12 cellular contexts compared by ENCODE assay signal in the genomic region with DNA sequence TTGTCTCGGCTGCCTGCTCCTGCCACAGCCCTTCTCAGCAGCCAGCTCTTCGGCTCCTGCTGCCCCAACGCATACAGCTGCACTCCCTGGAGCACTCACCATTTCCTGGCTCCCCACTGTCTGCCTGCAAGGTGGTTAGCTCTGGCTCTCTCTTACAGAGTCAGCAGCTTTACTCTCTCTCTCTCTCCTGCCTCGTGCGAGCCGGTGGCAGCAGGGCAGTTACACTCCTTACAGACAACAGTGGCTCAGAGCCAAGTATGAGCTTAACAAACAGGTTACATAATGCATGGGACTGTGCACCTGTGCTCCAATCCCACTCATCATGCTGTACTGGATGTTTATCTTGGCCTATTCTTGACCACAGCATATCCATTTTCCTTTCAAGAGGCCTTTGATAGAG. TPM values are rescaled to one million over a fixed set of nuclear protein-coding genes. Genes with fewer than 3 reads are reported as not detected.
DNase-seq lines count a peak whose midpoint lies in the region; ATAC-seq and TF ChIP-seq lines count a peak whose summit lies in the region.
"Had no signal": no experiment of that assay in that cellular context is flagged by ENCODE, and none has a peak within 500 bp of the region (broad histone marks: within the 10 kb centered on the region; RNA-seq: fewer than 3 reads in every experiment).

No MANE protein-coding gene starts in this region.

- CTCF ChIA-PET in MCF 10A (lab: Yijun Ruan, JAX): interaction anchor here (0.8 to 1.0 kb wide), 2 partner anchors 54 to 567 kb away, joined by 3 to 4 read pairs; no protein-coding TSS in a partner anchor

- POLR2A ChIA-PET in MCF 10A (lab: Yijun Ruan, JAX): interaction anchor here (1.2 kb wide), 1 partner anchor 49 kb away, joined by 5 read pairs; no protein-coding TSS in a partner anchor

- TF ChIP-seq POLR2A in breast epithelium (IDR thresholded peaks at IDR 0.05): no peak

- H3K4me1 ChIP-seq in breast epithelium (no peaks in the 10 kb centered on the region), aorta (ENCODE audit: control insufficient read depth in 1 of 2, insufficient read depth in 2 of 2, low read length in 2 of 2) (no peaks in the 10 kb centered on the region)
- H3K4me1 ChIP-seq: adrenal gland, thyroid gland had no signal

- no peak overlapping the region for H3K4me3 Mint-ChIP-seq in MCF 10A (ENCODE audit: unreplicated experiment)
- H3K4me3 Mint-ChIP-seq in glutamatergic neuron (ENCODE audit: unreplicated experiment): no peak overlapping the region
- H3K4me3 Mint-ChIP-seq: activated CD4-positive, alpha-beta T cell treated with anti-CD3 and anti-CD28 coated beads, Interleukin-2, amount 10 ng/mL, durations not matched to agents 7 days and 5 days; natural killer cell had no signal

- TF ChIP-seq CTCF in MCF 10A (IDR thresholded peaks at IDR 0.05; ENCODE audit: unreplicated experiment): no peak
- no peak for TF ChIP-seq CTCF in breast epithelium (IDR thresholded peaks at IDR 0.05)
- no peak for TF ChIP-seq CTCF in epithelial cell of esophagus (IDR thresholded peaks at IDR 0.05; ENCODE audit: insufficient read depth, low read depth, low read length, missing control alignments)
- TF ChIP-seq CTCF in glutamatergic neuron (IDR thresholded peaks at IDR 0.05; ENCODE audit: partially characterized antibody, unreplicated experiment): no peak

- H3K36me3 ChIP-seq in breast epithelium (no peaks in the 10 kb centered on the region), aorta (ENCODE audit: control insufficient read depth in 1 of 2, insufficient read depth in 2 of 2, low read length in 1 of 2) (no peaks in the 10 kb centered on the region)
- H3K36me3 ChIP-seq: adrenal gland, thyroid gland had no signal

- DNase-seq in MCF 10A (ENCODE audit: unreplicated experiment) (peak; percentile 80), breast epithelium (ENCODE audit: low spot score in 2 of 2) (no peak), NCI-H69 (lab: John Stamatoyannopoulos, UW) (peak; percentile 92), epithelial cell of esophagus (ENCODE audit: low read depth) (peak; percentile 53), aorta (no peak), glutamatergic neuron (no peak), NOMO-1 treated with dmso at 0.1 percent for 144 hours (lab: John Stamatoyannopoulos, UW; ENCODE audit: unreplicated experiment) (no peak)
- DNase-seq in activated T-cell treated with anti-CD3 and anti-CD28 coated beads, Interleukin-2, amount 50 U/mL, for 48 hours: no peak
- DNase-seq: activated CD4-positive, alpha-beta T cell treated with anti-CD3 and anti-CD28 coated beads, Interleukin-2, amount 10 ng/mL, durations not matched to agents 7 days and 5 days; adrenal gland; natural killer cell had no signal

- H3K27ac Mint-ChIP-seq in MCF 10A (ENCODE audit: low read depth, unreplicated experiment) (no peak overlapping the region), glutamatergic neuron (ENCODE audit: unreplicated experiment) (no peak overlapping the region)
- H3K27ac Mint-ChIP-seq: activated CD4-positive, alpha-beta T cell treated with anti-CD3 and anti-CD28 coated beads, Interleukin-2, amount 10 ng/mL, durations not matched to agents 7 days and 5 days; natural killer cell had no signal

- peaks cover 9% of the 10 kb centered on the region for H3K4me1 Mint-ChIP-seq in MCF 10A (ENCODE audit: insufficient read depth, unreplicated experiment)
- H3K4me1 Mint-ChIP-seq in glutamatergic neuron (ENCODE audit: low read depth, unreplicated experiment): no peaks in the 10 kb centered on the region
- H3K4me1 Mint-ChIP-seq: activated CD4-positive, alpha-beta T cell treated with anti-CD3 and anti-CD28 coated beads, Interleukin-2, amount 10 ng/mL, durations not matched to agents 7 days and 5 days; natural killer cell had no signal

- no peaks in the 10 kb centered on the region for H3K9me3 ChIP-seq in breast epithelium
- no peaks in the 10 kb centered on the region for H3K9me3 ChIP-seq in aorta (ENCODE audit: control insufficient read depth, low read length)
- H3K9me3 ChIP-seq: adrenal gland, thyroid gland had no signal

- H3K27me3 Mint-ChIP-seq in MCF 10A (ENCODE audit: insufficient read depth, unreplicated experiment) (no peaks in the 10 kb centered on the region), glutamatergic neuron (ENCODE audit: unreplicated experiment) (peaks cover 6% of the 10 kb centered on the region)
- H3K27me3 Mint-ChIP-seq: activated CD4-positive, alpha-beta T cell treated with anti-CD3 and anti-CD28 coated beads, Interleukin-2, amount 10 ng/mL, durations not matched to agents 7 days and 5 days had no signal

- H3K9me3 Mint-ChIP-seq in MCF 10A (ENCODE audit: unreplicated experiment): no peaks in the 10 kb centered on the region
- peaks cover 2% of the 10 kb centered on the region for H3K9me3 Mint-ChIP-seq in glutamatergic neuron (ENCODE audit: unreplicated experiment)
- H3K9me3 Mint-ChIP-seq: activated CD4-positive, alpha-beta T cell treated with anti-CD3 and anti-CD28 coated beads, Interleukin-2, amount 10 ng/mL, durations not matched to agents 7 days and 5 days; natural killer cell had no signal

- intact Hi-C loops in MCF 10A (cut with micrococcal nuclease): loop anchor here (5.0 kb wide), 1 partner anchor 424 kb away; no protein-coding TSS in a partner anchor
- intact Hi-C loops in breast epithelium (cut with DNase I; ENCODE audit: low total_unique reads): loop anchor here (10.0 kb wide), 1 partner anchor 1376 kb away; no protein-coding TSS in a partner anchor
- intact Hi-C loops in aorta (cut with DNase I): no loop called here

- peak; percentile 29 for ATAC-seq in aorta (ENCODE audit: low FRiP score)
- ATAC-seq: natural killer cell had no signal

- H3K27ac ChIP-seq in breast epithelium (no peak overlapping the region), aorta (ENCODE audit: low read depth in 1 of 2, low read length in 2 of 2) (no peak overlapping the region)
- H3K27ac ChIP-seq: adrenal gland, thyroid gland had no signal

- H3K27me3 ChIP-seq in breast epithelium: no peaks in the 10 kb centered on the region
- no peaks in the 10 kb centered on the region for H3K27me3 ChIP-seq in aorta (ENCODE audit: control insufficient read depth in 1 of 2, insufficient read depth in 2 of 2, low read length in 1 of 2)
- H3K27me3 ChIP-seq: adrenal gland, thyroid gland had no signal

- H3K4me3 ChIP-seq in breast epithelium: no peak overlapping the region
- no peak overlapping the region for H3K4me3 ChIP-seq in epithelial cell of esophagus (ENCODE audit: low read length)
- no peak overlapping the region for H3K4me3 ChIP-seq in aorta (ENCODE audit: low read length in 2 of 2)
- H3K4me3 ChIP-seq: adrenal gland, thyroid gland had no signal

- no peaks in the 10 kb centered on the region for H3K36me3 Mint-ChIP-seq in MCF 10A (ENCODE audit: insufficient read depth, unreplicated experiment)
- no peaks in the 10 kb centered on the region for H3K36me3 Mint-ChIP-seq in glutamatergic neuron (ENCODE audit: unreplicated experiment)
- H3K36me3 Mint-ChIP-seq: natural killer cell had no signal

- 69 to 72% methylated on average over 6 of the region's 6 CpGs for WGBS in aorta, 2 donors

- BruUV-seq in MCF 10A (replicated peaks; lab: Mats Ljungman, UMichigan): no TSS peak

RNA-seq across cellular contexts. Expression of a gene that starts 47.4 kb away (rescaled TPM):
- total RNA-seq in MCF 10A (2022) (204 and 281 TPM in 2 replicates), breast epithelium (10 to 100 TPM; 41.8 to 57.5 (median 53.7) TPM), aorta (100 to 1,000 TPM; 118 to 131 TPM), glutamatergic neuron (ENCODE audit: unreplicated experiment) (63.0 TPM)
- 10 to 100 TPM; 29.7 to 56.5 TPM for polyA plus RNA-seq in aorta

Comparison
In these comparisons a context has a peak if more than half of its experiments do, and no peak if none do; other contexts are left out.
1. DNase-seq: peak in MCF 10A (single experiment), NCI-H69 (single experiment) and epithelial cell of esophagus (single experiment); none in breast epithelium (0 of 2), aorta (0 of 2), activated T-cell treated with anti-CD3 and anti-CD28 coated beads, Interleukin-2, amount 50 U/mL, for 48 hours (0 of 2), glutamatergic neuron (single experiment) and NOMO-1 treated with dmso at 0.1 percent for 144 hours (single experiment).
2. intact Hi-C loops: an anchor here in MCF 10A (5.0 kb wide) and breast epithelium (10.0 kb wide); none called in aorta.